Comparison of ENCODE assay signal across 11 cellular contexts in genomic region chr11:104898685-104899013, GRCh38. TPM values are rescaled to one million over a fixed set of nuclear protein-coding genes. Genes with fewer than 3 reads are reported as not detected.
A peak's percentile ranks its signal among the peaks of the same experiment; 100 is the strongest.
DNase-seq lines count a peak whose midpoint lies in the region; ATAC-seq and TF ChIP-seq lines count a peak whose summit lies in the region.
"Had no signal": no experiment of that assay in that cellular context is flagged by ENCODE, and none has a peak within 500 bp of the region (broad histone marks: within the 10 kb centered on the region; RNA-seq: fewer than 3 reads in every experiment).

No MANE protein-coding gene starts in this region.

- DNase-seq in amniotic epithelial cell (ENCODE audit: low read depth): peak; percentile 11
- no peak for DNase-seq in left lung
- DNase-seq in COR-L47 (lab: John Stamatoyannopoulos, UW): no peak
- no peak for DNase-seq in GM19238 (ENCODE audit: insufficient read length, low spot score)
- no peak for DNase-seq in SJCRH30
- DNase-seq: activated CD8-positive, alpha-beta memory T cell treated with anti-CD3 and anti-CD28 coated beads, Interleukin-2, amount 50 U/mL, for 4 hours; stimulated activated CD8-positive, alpha-beta memory T cell treated with anti-CD3 and anti-CD28 coated beads, Interleukin-4, amount 100 ng/mL, for 48 hours had no signal

- intact Hi-C loops in left lung (cut with DNase I): no loop called here

- peak; percentile 12 for ATAC-seq in HG02642 (IDR thresholded peaks at IDR 0.05; ENCODE audit: poor library complexity, unreplicated experiment)
- ATAC-seq in left lung: peak; percentile 15
- no peak for ATAC-seq in GM19395 (IDR thresholded peaks at IDR 0.05; ENCODE audit: unreplicated experiment)

- no peaks in the 10 kb centered on the region for H3K27me3 ChIP-seq in left lung
- H3K27me3 ChIP-seq in stomach smooth muscle (ENCODE audit: control insufficient read depth in 1 of 2, insufficient read depth in 2 of 2, low read length in 2 of 2): no peaks in the 10 kb centered on the region
- no peaks in the 10 kb centered on the region for H3K27me3 ChIP-seq in SJCRH30

- H3K9ac ChIP-seq in stomach smooth muscle (ENCODE audit: low read length in 2 of 2): peak overlapping the region; percentile 25 to 60

- no peak overlapping the region for H3K4me3 ChIP-seq in left lung
- H3K4me3 ChIP-seq in stomach smooth muscle (ENCODE audit: low read length in 2 of 2): peak overlapping the region; percentile 49 to 67
- H3K4me3 ChIP-seq in SJCRH30: no peak overlapping the region

- no peak for TF ChIP-seq CTCF in left lung (IDR thresholded peaks at IDR 0.05)

- H3K4me1 ChIP-seq in left lung: no peaks in the 10 kb centered on the region
- H3K4me1 ChIP-seq in stomach smooth muscle (ENCODE audit: control insufficient read depth, insufficient read depth, low read length): peaks cover 9% of the 10 kb centered on the region
- H3K4me1 ChIP-seq in SJCRH30: no peaks in the 10 kb centered on the region

- H3K27ac ChIP-seq in left lung (peak overlapping the region; percentile 33 to 72), stomach smooth muscle (ENCODE audit: low read length) (peak overlapping the region; percentile 56), SJCRH30 (no peak overlapping the region)

- H3K36me3 ChIP-seq in left lung: no peaks in the 10 kb centered on the region
- no peaks in the 10 kb centered on the region for H3K36me3 ChIP-seq in stomach smooth muscle (ENCODE audit: control insufficient read depth in 2 of 2, insufficient read depth in 2 of 2, low read length in 2 of 2)
- no peaks in the 10 kb centered on the region for H3K36me3 ChIP-seq in SJCRH30

- H3K9me3 ChIP-seq in left lung (no peaks in the 10 kb centered on the region), stomach smooth muscle (ENCODE audit: control insufficient read depth in 2 of 2, low read length in 2 of 2) (no peaks in the 10 kb centered on the region), SJCRH30 (replicated peaks) (no peaks in the 10 kb centered on the region)

RNA-seq across cellular contexts. Expression of gene CASP12, which starts 0.4 kb away (rescaled TPM):
- 1 to 10 TPM in 1 of 2 donors, under 1 TPM in 1; 0.61 to 1.2 TPM for total RNA-seq in left lung
- total RNA-seq in SJCRH30 (2014; rRNA removed; shearing (Covaris generic)): not detected in 2 replicates
- total RNA-seq: Daoy had no signal

Comparison
In these comparisons a context has a peak if more than half of its experiments do, and no peak if none do; other contexts are left out.
1. H3K4me3 ChIP-seq: peak in stomach smooth muscle (2 of 2); none in left lung (0 of 2) and SJCRH30 (single experiment).